8 cellular contexts compared by ENCODE assay signal in genomic region chr3:38347421-38348200, GRCh38. TPM values are rescaled to one million over a fixed set of nuclear protein-coding genes. Genes with fewer than 3 reads are reported as not detected.
DNase-seq lines count a peak whose midpoint lies in the region; TF ChIP-seq lines count a peak whose summit lies in the region.

No MANE protein-coding gene starts in this region.

- no peaks in the 10 kb centered on the region for H3F3A ChIP-seq in neural cell (ENCODE audit: insufficient read depth, low read length, poor library complexity, severe bottlenecking)

- no peak for TF ChIP-seq EP300 in neural cell (conservative IDR thresholded peaks at IDR 0.05; ENCODE audit: poor library complexity, severe bottlenecking)

- H3K4me3 Mint-ChIP-seq in endothelial cell (ENCODE audit: unreplicated experiment) (no peak overlapping the region), nephron progenitor cell (no peak overlapping the region)

- H3K4me2 ChIP-seq in neural cell (ENCODE audit: low read length): no peak overlapping the region

- H2AFZ ChIP-seq in neural cell (ENCODE audit: low read depth, low read length): no peak overlapping the region

- no peaks in the 10 kb centered on the region for H3K27me3 ChIP-seq in dorsolateral prefrontal cortex
- H3K27me3 ChIP-seq in neural cell (ENCODE audit: insufficient read depth, low read depth, low read length): no peaks in the 10 kb centered on the region

- H3K4me1 Mint-ChIP-seq in endothelial cell (ENCODE audit: unreplicated experiment) (peaks cover 4% of the 10 kb centered on the region), nephron progenitor cell (peaks cover 5% of the 10 kb centered on the region)

- no peaks in the 10 kb centered on the region for H3K36me3 ChIP-seq in neural cell (ENCODE audit: insufficient read depth, low read length)

- H3K9me2 ChIP-seq in neural cell (ENCODE audit: insufficient read depth, low read length): no peaks in the 10 kb centered on the region

- no peaks in the 10 kb centered on the region for H3K79me2 ChIP-seq in neural cell (replicated peaks; ENCODE audit: insufficient read depth, low read length)

- H3K9me3 ChIP-seq in neural cell (ENCODE audit: low read length): no peaks in the 10 kb centered on the region

- DNase-seq in LNCaP clone FGC (ENCODE audit: low read depth): no peak
- DNase-seq in dorsolateral prefrontal cortex: no peak
- no peak for DNase-seq in endothelial cell (ENCODE audit: low spot score)
- DNase-seq in nephron progenitor cell: no peak
- no peak for DNase-seq in HK-2 (ENCODE audit: unreplicated experiment)
- no peak for DNase-seq in GM20000 (ENCODE audit: low spot score)

- no peak for TF ChIP-seq CTCF in C4-2B (conservative IDR thresholded peaks at IDR 0.05)
- no peak for TF ChIP-seq CTCF in LNCaP clone FGC (IDR thresholded peaks at IDR 0.05; ENCODE audit: control insufficient read depth, extremely low read depth, insufficient read depth)
- TF ChIP-seq CTCF in dorsolateral prefrontal cortex (IDR thresholded peaks at IDR 0.05 in 54 of 56, conservative IDR thresholded peaks at IDR 0.05 in 2 of 56; ENCODE audit: low read depth in 1 of 56, partially characterized antibody in 56 of 56): no peak
- no peak for TF ChIP-seq CTCF in neural cell (IDR thresholded peaks at IDR 0.05; ENCODE audit: poor library complexity, severe bottlenecking)
- no peak for TF ChIP-seq CTCF in endothelial cell (IDR thresholded peaks at IDR 0.05; ENCODE audit: unreplicated experiment)
- no peak for TF ChIP-seq CTCF in nephron progenitor cell (IDR thresholded peaks at IDR 0.05)
- TF ChIP-seq CTCF in GM20000 (IDR thresholded peaks at IDR 0.05; ENCODE audit: extremely low read depth, missing control alignments): no peak

- H3K27me3 Mint-ChIP-seq in endothelial cell (ENCODE audit: unreplicated experiment) (peaks cover 2% of the 10 kb centered on the region), nephron progenitor cell (ENCODE audit: low read depth, poor library complexity) (no peaks in the 10 kb centered on the region)

- H3K9me3 Mint-ChIP-seq in endothelial cell (ENCODE audit: unreplicated experiment) (no peaks in the 10 kb centered on the region), nephron progenitor cell (peaks cover 16% of the 10 kb centered on the region)

- peaks cover 5% of the 10 kb centered on the region for H3K36me3 Mint-ChIP-seq in endothelial cell (ENCODE audit: low read depth, unreplicated experiment)
- H3K36me3 Mint-ChIP-seq in nephron progenitor cell (ENCODE audit: low read depth): peaks cover 16% of the 10 kb centered on the region

- intact Hi-C loops in dorsolateral prefrontal cortex (cut with DNase I): loop anchor here (2.0 to 10.0 kb wide), 7 partner anchors 105 to 373 kb away; partner anchors contain the start of genes ACAA1 (in 2 of the 2), MYD88 (in 2 of the 2) and ACVR2B (in 1 of the 2)

- no peaks in the 10 kb centered on the region for H4K20me1 ChIP-seq in neural cell (ENCODE audit: insufficient read depth)

- H3K27ac Mint-ChIP-seq in endothelial cell (ENCODE audit: unreplicated experiment): no peak overlapping the region
- no peak overlapping the region for H3K27ac Mint-ChIP-seq in nephron progenitor cell

- peak overlapping the region; percentile 87 for H3K27ac ChIP-seq in C4-2B
- peak overlapping the region in 5 of 59 donors; percentile 21 to 84 (median 76) for H3K27ac ChIP-seq in dorsolateral prefrontal cortex
- no peak overlapping the region for H3K27ac ChIP-seq in neural cell (ENCODE audit: low read length)

- H3K4me3 ChIP-seq in LNCaP clone FGC (ENCODE audit: low read depth, low read length) (peak overlapping the region; percentile 82), dorsolateral prefrontal cortex (peak overlapping the region; percentile 60 to 94 (median 82)), neural cell (ENCODE audit: low read length) (peak overlapping the region; percentile 87)

- TF ChIP-seq RAD21 in neural cell (conservative IDR thresholded peaks at IDR 0.05): no peak

- H3K9ac ChIP-seq in neural cell (ENCODE audit: low read length): no peak overlapping the region

TF ChIP-seq in neural cell, 6 proteins besides CTCF, POLR2A, EP300 and RAD21:
- no peak for TF ChIP-seq REST (IDR thresholded peaks at IDR 0.05; ENCODE audit: borderline replicate concordance)
- TF ChIP-seq SMC3 (conservative IDR thresholded peaks at IDR 0.05; ENCODE audit: poor library complexity): no peak
- no peak for TF ChIP-seq TAF1 (IDR thresholded peaks at IDR 0.05; ENCODE audit: low read depth)
- no peak for TF ChIP-seq EZH2 (IDR thresholded peaks at IDR 0.05; ENCODE audit: borderline replicate concordance, insufficient read depth, low read length, poor library complexity, severe bottlenecking)
- no peak for TF ChIP-seq MXI1 (conservative IDR thresholded peaks at IDR 0.05; ENCODE audit: poor library complexity, severe bottlenecking)
- no peak for TF ChIP-seq POLR2AphosphoS5 (IDR thresholded peaks at IDR 0.05)

RNA-seq across cellular contexts. Expression of gene XYLB, which starts 1.0 kb away (rescaled TPM):
- 10 to 100 TPM in 92 of 120 experiments, 1 to 10 TPM in 28; 5.9 to 20.9 (median 12.0) TPM for total RNA-seq in dorsolateral prefrontal cortex
- 0.50 and 1.8 TPM in 2 replicates for polyA plus RNA-seq in neural cell
- polyA minus RNA-seq in neural cell: 1.7 and 3.1 TPM in 2 replicates
- 2.4 TPM for total RNA-seq in endothelial cell (ENCODE audit: unreplicated experiment)
